In the genomic region with DNA sequence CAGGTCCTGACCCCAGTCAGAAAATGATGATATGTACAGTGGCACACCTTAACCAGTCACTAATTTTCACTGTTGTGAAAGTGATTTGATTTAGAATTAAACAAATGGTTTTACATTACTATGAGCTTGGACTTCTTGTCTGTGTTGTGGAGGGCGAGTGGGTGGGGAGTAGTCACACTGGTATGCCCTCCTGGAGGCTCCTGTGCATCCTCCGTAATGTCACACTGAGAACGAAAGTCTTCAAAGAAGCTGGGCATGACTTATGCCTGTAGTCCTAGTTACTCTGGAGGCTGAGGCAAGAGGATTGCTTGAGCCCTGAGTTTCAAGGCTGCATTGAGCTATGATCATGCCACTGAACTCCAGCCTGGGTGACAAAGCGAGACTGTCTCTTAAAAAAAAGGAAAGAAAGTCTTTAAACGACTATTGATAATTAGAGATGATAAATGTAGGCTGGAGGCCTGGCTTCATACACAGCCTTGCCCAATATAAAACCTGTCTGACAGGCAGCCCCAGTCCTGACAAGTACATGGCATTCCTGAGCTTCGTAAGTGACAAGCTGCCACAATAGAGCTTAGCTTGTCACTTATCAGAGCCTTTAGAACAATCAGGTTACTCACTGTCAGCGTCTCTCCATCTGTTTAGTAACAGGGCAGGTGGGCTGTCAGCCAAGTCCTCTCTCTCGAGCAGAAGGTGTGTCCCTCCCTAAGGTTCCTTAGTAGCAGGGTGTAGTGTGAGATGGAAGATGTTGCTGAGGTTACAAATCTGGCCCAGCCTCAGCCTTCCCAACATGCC, we compare ENCODE assay signal across 9 cellular contexts. TPM values are rescaled to one million over a fixed set of nuclear protein-coding genes. Genes with fewer than 3 reads are reported as not detected.
DNase-seq lines count a peak whose midpoint lies in the region; ATAC-seq lines count a peak whose summit lies in the region.
"Had no signal": no experiment of that assay in that cellular context is flagged by ENCODE, and none has a peak within 500 bp of the region (broad histone marks: within the 10 kb centered on the region; RNA-seq: fewer than 3 reads in every experiment).

No MANE protein-coding gene starts in this region.

- no peak overlapping the region for H3K4ac ChIP-seq in trophoblast cell (ENCODE audit: low read depth, low read length)

- in situ Hi-C loops in G401 (cut with HindIII; ENCODE audit: low sequenced_read_pairs): no loop called here

- H3K27me3 ChIP-seq in trophoblast cell (ENCODE audit: insufficient read depth, low read length): no peaks in the 10 kb centered on the region

- H3K27me3 Mint-ChIP-seq in effector memory CD8-positive, alpha-beta T cell: no peaks in the 10 kb centered on the region

- H3K14ac ChIP-seq in trophoblast cell (ENCODE audit: low read length): no peak overlapping the region

- no peak overlapping the region for H3K4me3 Mint-ChIP-seq in effector memory CD8-positive, alpha-beta T cell
- H3K4me3 Mint-ChIP-seq: T-helper 1 cell treated with Interleukin-12 subunit alpha and Interleukin-12 subunit beta and Interleukin-4 antibody, amounts not matched to agents 30 μg/mL and 1 μg/mL, for 36 hours had no signal

- no peak overlapping the region for H4K8ac ChIP-seq in trophoblast cell (ENCODE audit: low read depth, low read length)

- H3K4me3 ChIP-seq in trophoblast cell (ENCODE audit: low read depth, low read length): no peak overlapping the region

- peaks cover 7 to 10% of the 10 kb centered on the region in 2 experiments for H3K4me1 ChIP-seq in trophoblast cell (ENCODE audit: control insufficient read depth in 1 of 2, insufficient read depth in 2 of 2, low read length in 2 of 2)

- H3K9me3 Mint-ChIP-seq in effector memory CD8-positive, alpha-beta T cell: no peaks in the 10 kb centered on the region
- H3K9me3 Mint-ChIP-seq: T-helper 1 cell treated with Interleukin-12 subunit alpha and Interleukin-12 subunit beta and Interleukin-4 antibody, amounts not matched to agents 30 μg/mL and 1 μg/mL, for 36 hours had no signal

- no peak overlapping the region for H2BK120ac ChIP-seq in trophoblast cell (ENCODE audit: insufficient read depth, low read length, poor library complexity)

- H3K9me3 ChIP-seq in trophoblast cell (ENCODE audit: insufficient read depth, low read depth, low read length): no peaks in the 10 kb centered on the region

- no peak overlapping the region for H2AK5ac ChIP-seq in trophoblast cell (ENCODE audit: low read length)

- H3K36me3 ChIP-seq in trophoblast cell (ENCODE audit: control insufficient read depth in 1 of 2, insufficient read depth in 2 of 2, low read length in 2 of 2): peaks cover 4 to 6% of the 10 kb centered on the region in 2 experiments

- H3K36me3 Mint-ChIP-seq in effector memory CD8-positive, alpha-beta T cell (ENCODE audit: insufficient read depth): peaks cover 15% of the 10 kb centered on the region

- peak overlapping the region; percentile 17 for H3K4me2 ChIP-seq in trophoblast cell (ENCODE audit: low read length)

- no peak overlapping the region for H3K27ac ChIP-seq in trophoblast cell (ENCODE audit: low read depth, low read length)

- peaks cover 4% of the 10 kb centered on the region for H3K79me1 ChIP-seq in trophoblast cell (ENCODE audit: low read length)

- no peak overlapping the region for H2BK12ac ChIP-seq in trophoblast cell (ENCODE audit: low read length)

- DNase-seq in G401 (ENCODE audit: low spot score): peak; percentile 94
- peak; percentile 99 for DNase-seq in NCI-H2171 treated with DMSO at 0.1 percent for 48 hours (lab: John Stamatoyannopoulos, UW)
- no peak for DNase-seq in effector memory CD8-positive, alpha-beta T cell
- DNase-seq in trophoblast cell: peak; percentile 94 to 97
- DNase-seq in NCI-H1930 (lab: John Stamatoyannopoulos, UW): no peak
- no peak for DNase-seq in OCI-M1 (lab: John Stamatoyannopoulos, UW)
- DNase-seq: NCI-H1436 had no signal

- no peak overlapping the region for H3K23ac ChIP-seq in trophoblast cell (ENCODE audit: low read length)

- ATAC-seq in effector memory CD8-positive, alpha-beta T cell (replicated peaks): no peak
- ATAC-seq in GM19452 (IDR thresholded peaks at IDR 0.05; ENCODE audit: unreplicated experiment): no peak

- no peak overlapping the region for H2BK5ac ChIP-seq in trophoblast cell (ENCODE audit: low read depth, low read length, poor library complexity)

- peaks cover 17 to 27% of the 10 kb centered on the region in 2 donors for H3K4me1 Mint-ChIP-seq in effector memory CD8-positive, alpha-beta T cell (ENCODE audit: low read depth in 2 of 2)

- WGBS in trophoblast cell (ENCODE audit: extremely low coverage, insufficient coverage, insufficient read length): no CpG with 5 or more reads among the region's 8 CpGs

- peak overlapping the region; percentile 25 to 60 for H3K27ac Mint-ChIP-seq in effector memory CD8-positive, alpha-beta T cell
- H3K27ac Mint-ChIP-seq: T-helper 1 cell treated with Interleukin-12 subunit alpha and Interleukin-12 subunit beta and Interleukin-4 antibody, amounts not matched to agents 30 μg/mL and 1 μg/mL, for 36 hours had no signal

- H4K12ac ChIP-seq in trophoblast cell (ENCODE audit: low read depth, low read length): no peak overlapping the region

- no peak overlapping the region for H3K18ac ChIP-seq in trophoblast cell (ENCODE audit: low read length)

- no peak overlapping the region for H4K91ac ChIP-seq in trophoblast cell (ENCODE audit: low read depth, low read length)

- no peaks in the 10 kb centered on the region for H3K79me2 ChIP-seq in trophoblast cell (ENCODE audit: control insufficient read depth, insufficient read depth, low read length, poor library complexity)

- no peak overlapping the region for H2AFZ ChIP-seq in trophoblast cell (ENCODE audit: insufficient read depth, low read length, poor library complexity)

- no peak overlapping the region for H3K9ac ChIP-seq in trophoblast cell (ENCODE audit: low read length)

RNA-seq across cellular contexts. Expression of a gene that starts 5.0 kb away (rescaled TPM):
- 49.9 and 58.0 TPM in 2 replicates for total RNA-seq in G401 (2014; rRNA removed; shearing (Covaris generic))
- polyA plus RNA-seq in trophoblast cell (2013): 131 and 135 TPM in 2 replicates

RNA-seq across cellular contexts. Expression of a gene that starts 47.1 kb away (rescaled TPM):
- 45.7 and 54.8 TPM in 2 replicates for total RNA-seq in G401 (2014; rRNA removed; shearing (Covaris generic))
- polyA plus RNA-seq in trophoblast cell (2013): 31.7 and 33.1 TPM in 2 replicates

Comparison
In these comparisons a context has a peak if more than half of its experiments do, and no peak if none do; other contexts are left out.
1. DNase-seq: peak in G401 (single experiment), NCI-H2171 treated with DMSO at 0.1 percent for 48 hours (single experiment) and trophoblast cell (2 of 2); none in effector memory CD8-positive, alpha-beta T cell (0 of 3), NCI-H1930 (0 of 2) and OCI-M1 (single experiment).